18 cellular contexts compared by ENCODE assay signal in genomic region chr3:143699351-143699750, GRCh38.
DNase-seq lines count a peak whose midpoint lies in the region; FAIRE-seq and TF ChIP-seq lines count a peak whose summit lies in the region.
"Had no signal": no experiment of that assay in that cellular context is flagged by ENCODE, and none has a peak within 500 bp of the region (broad histone marks: within the 10 kb centered on the region; RNA-seq: fewer than 3 reads in every experiment).

No MANE protein-coding gene starts in this region.

- H3K9ac ChIP-seq in kidney (ENCODE audit: low read length in 2 of 2) = no peak overlapping the region
- H3K9ac ChIP-seq: BLaER1 had no signal

- CTCF ChIA-PET in activated naive CD4-positive, alpha-beta T cell treated with anti-CD3 and anti-CD28 coated beads, Interleukin-2, amount 10 ng/mL, durations not matched to agents 7 days and 5 days (lab: Charles Lee) = interaction anchor here (1.6 kb wide), 1 partner anchor 53 kb away, joined by 3 read pairs; no protein-coding TSS in a partner anchor

- H3K4me3 ChIP-seq in kidney (ENCODE audit: low read length in 2 of 2) = no peak overlapping the region
- H3K4me3 ChIP-seq: BLaER1, GM23338 had no signal

- FAIRE-seq in kidney (lab: Jason Lieb, UNC) = no peak
- FAIRE-seq: G401.6, GM12892 had no signal

- TF ChIP-seq CTCF in nephron progenitor cell (IDR thresholded peaks at IDR 0.05) (no peak), kidney (IDR thresholded peaks at IDR 0.05; ENCODE audit: borderline replicate concordance, extremely low read depth, insufficient read depth) (no peak)

- intact Hi-C loops in kidney (cut with DNase I) = no loop called here

- no peaks in the 10 kb centered on the region for H3K4me1 ChIP-seq in kidney (ENCODE audit: control insufficient read depth in 1 of 2, insufficient read depth in 1 of 2, low read depth in 1 of 2, low read length in 2 of 2)
- H3K4me1 ChIP-seq: BLaER1, Caco-2 had no signal

- DNase-seq in astrocyte of the hippocampus (ENCODE audit: low read depth, low spot score) = peak; percentile 18
- peak; percentile 38 for DNase-seq in globus pallidus (ENCODE audit: low spot score)
- DNase-seq in nephron progenitor cell = no peak
- DNase-seq in activated naive CD4-positive, alpha-beta T cell treated with anti-CD3 and anti-CD28 coated beads, Interleukin-2, amount 10 ng/mL, durations not matched to agents 7 days and 5 days = no peak
- DNase-seq in kidney = no peak
- DNase-seq in activated T-cell treated with anti-CD3 and anti-CD28 coated beads for 4 hours = no peak
- DNase-seq: Caco-2; CD4-positive, CD25-positive, alpha-beta regulatory T cell; CD8-positive, alpha-beta T cell; DMS153; DND-41; H9 had no signal

- H3K27ac ChIP-seq in kidney (ENCODE audit: low read depth in 2 of 2, low read length in 2 of 2) = no peak overlapping the region
- H3K27ac ChIP-seq: BLaER1, C4-2B had no signal

- no peaks in the 10 kb centered on the region for H3K9me3 ChIP-seq in kidney (ENCODE audit: control insufficient read depth in 1 of 2, low read length in 2 of 2)
- H3K9me3 ChIP-seq: BLaER1, Caco-2 had no signal

- H3K4me3 Mint-ChIP-seq in nephron progenitor cell = no peak overlapping the region
- no peak overlapping the region for H3K4me3 Mint-ChIP-seq in activated naive CD4-positive, alpha-beta T cell treated with anti-CD3 and anti-CD28 coated beads, Interleukin-2, amount 10 ng/mL, durations not matched to agents 7 days and 5 days
- H3K4me3 Mint-ChIP-seq: B cell; CD4-positive, CD25-positive, alpha-beta regulatory T cell; CD8-positive, alpha-beta T cell; GM23338; H9 had no signal

- H3K9me3 Mint-ChIP-seq in nephron progenitor cell = peaks cover 3% of the 10 kb centered on the region
- H3K9me3 Mint-ChIP-seq in activated naive CD4-positive, alpha-beta T cell treated with anti-CD3 and anti-CD28 coated beads, Interleukin-2, amount 10 ng/mL, durations not matched to agents 7 days and 5 days = no peaks in the 10 kb centered on the region
- H3K9me3 Mint-ChIP-seq: GM23338, H9 had no signal

- H3K27ac Mint-ChIP-seq in nephron progenitor cell = peak overlapping the region; percentile 45
- no peak overlapping the region for H3K27ac Mint-ChIP-seq in activated naive CD4-positive, alpha-beta T cell treated with anti-CD3 and anti-CD28 coated beads, Interleukin-2, amount 10 ng/mL, durations not matched to agents 7 days and 5 days
- H3K27ac Mint-ChIP-seq: B cell; CD8-positive, alpha-beta T cell; GM23338 had no signal

- no peaks in the 10 kb centered on the region for H3K27me3 Mint-ChIP-seq in nephron progenitor cell (ENCODE audit: low read depth, poor library complexity)
- no peaks in the 10 kb centered on the region for H3K27me3 Mint-ChIP-seq in activated naive CD4-positive, alpha-beta T cell treated with anti-CD3 and anti-CD28 coated beads, Interleukin-2, amount 10 ng/mL, durations not matched to agents 7 days and 5 days
- H3K27me3 Mint-ChIP-seq: B cell; CD4-positive, CD25-positive, alpha-beta regulatory T cell had no signal

- H3K4me1 Mint-ChIP-seq in nephron progenitor cell = peaks cover 18% of the 10 kb centered on the region
- H3K4me1 Mint-ChIP-seq in activated naive CD4-positive, alpha-beta T cell treated with anti-CD3 and anti-CD28 coated beads, Interleukin-2, amount 10 ng/mL, durations not matched to agents 7 days and 5 days = no peaks in the 10 kb centered on the region
- H3K4me1 Mint-ChIP-seq: B cell, GM23338, H9 had no signal

- H3K36me3 ChIP-seq in kidney (ENCODE audit: control insufficient read depth in 1 of 2, insufficient read depth in 2 of 2, low read length in 2 of 2) = no peaks in the 10 kb centered on the region
- H3K36me3 ChIP-seq: BLaER1 had no signal

- H3K36me3 Mint-ChIP-seq in nephron progenitor cell (ENCODE audit: low read depth) = no peaks in the 10 kb centered on the region
- H3K36me3 Mint-ChIP-seq in activated naive CD4-positive, alpha-beta T cell treated with anti-CD3 and anti-CD28 coated beads, Interleukin-2, amount 10 ng/mL, durations not matched to agents 7 days and 5 days = no peaks in the 10 kb centered on the region
- H3K36me3 Mint-ChIP-seq: CD8-positive, alpha-beta T cell had no signal

Comparison
In these comparisons a context has a peak if more than half of its experiments do, and no peak if none do; other contexts are left out.
1. DNase-seq: peak in astrocyte of the hippocampus (single experiment) and globus pallidus (single experiment); none in nephron progenitor cell (single experiment), activated naive CD4-positive, alpha-beta T cell treated with anti-CD3 and anti-CD28 coated beads, Interleukin-2, amount 10 ng/mL, durations not matched to agents 7 days and 5 days (single experiment), kidney (single experiment) and activated T-cell treated with anti-CD3 and anti-CD28 coated beads for 4 hours (single experiment).